In the genomic region with DNA sequence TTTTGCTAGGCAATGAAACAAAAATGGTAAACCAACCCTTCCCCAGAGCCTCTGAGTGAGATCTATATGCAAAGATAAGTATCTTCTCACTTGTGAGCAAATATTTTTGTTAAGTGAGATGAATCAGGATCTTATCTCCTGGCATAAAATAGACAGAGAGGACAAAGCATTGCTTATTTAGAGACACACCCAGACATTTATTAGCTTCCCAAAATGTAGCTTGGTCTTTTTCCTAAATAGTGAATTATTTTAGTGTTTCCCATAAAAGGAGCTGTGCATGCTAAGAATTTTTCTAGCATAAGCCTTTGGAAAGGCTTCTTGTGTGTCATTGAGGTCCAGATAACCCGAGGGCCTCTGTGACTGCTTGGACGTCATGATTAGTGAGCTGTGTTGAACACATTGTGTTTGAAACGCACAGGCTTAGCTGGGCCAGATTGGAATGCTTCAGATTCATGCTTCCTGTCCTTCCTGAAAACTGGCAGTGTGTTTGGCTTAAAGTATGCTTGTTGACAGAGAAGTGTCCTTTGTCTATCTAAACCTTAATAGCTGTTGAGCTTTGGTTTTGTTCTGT, we compare ENCODE assay signal across 8 cellular contexts. TPM values are rescaled to one million over a fixed set of nuclear protein-coding genes. Genes with fewer than 3 reads are reported as not detected.
DNase-seq lines count a peak whose midpoint lies in the region; ATAC-seq and TF ChIP-seq lines count a peak whose summit lies in the region.
"Had no signal": no experiment of that assay in that cellular context is flagged by ENCODE, and none has a peak within 500 bp of the region (broad histone marks: within the 10 kb centered on the region; RNA-seq: fewer than 3 reads in every experiment).

No MANE protein-coding gene starts in this region.

- dilution Hi-C loops in mammary epithelial cell (cut with HindIII; ENCODE audit: low sequenced_read_pairs), result no loop called here

- TF ChIP-seq EP300 in tibial nerve (IDR thresholded peaks at IDR 0.05), result peak; percentile 74 to 85

- no TSS peak for BruUV-seq in mammary epithelial cell (replicated peaks; lab: Mats Ljungman, UMichigan)

- H3K27me3 Mint-ChIP-seq in activated naive CD8-positive, alpha-beta T cell treated with anti-CD3 and anti-CD28 coated beads for 36 hours, result no peaks in the 10 kb centered on the region

- no peaks in the 10 kb centered on the region for H3K27me3 ChIP-seq in mammary epithelial cell (ENCODE audit: insufficient read depth, low read length)
- H3K27me3 ChIP-seq in layer of hippocampus (ENCODE audit: control insufficient read depth, insufficient read depth, low read length), result no peaks in the 10 kb centered on the region
- H3K27me3 ChIP-seq in tibial nerve, result no peaks in the 10 kb centered on the region
- no peaks in the 10 kb centered on the region for H3K27me3 ChIP-seq in MM.1S (replicated peaks; ENCODE audit: insufficient read depth, low read length)

- intact Hi-C loops in mammary epithelial cell (cut with micrococcal nuclease), result loop anchor here (5.0 kb wide), 1 partner anchor 65 kb away; no protein-coding TSS in a partner anchor

- peak overlapping the region; percentile 64 for H3K4me2 ChIP-seq in mammary epithelial cell (ENCODE audit: insufficient read depth, low read depth, low read length)
- H3K4me2 ChIP-seq in MM.1S (ENCODE audit: low read depth, low read length), result no peak overlapping the region

- H3K9me3 ChIP-seq in mammary epithelial cell (replicated peaks; ENCODE audit: insufficient read depth, low read length), result no peaks in the 10 kb centered on the region
- no peaks in the 10 kb centered on the region for H3K9me3 ChIP-seq in tibial nerve
- no peaks in the 10 kb centered on the region for H3K9me3 ChIP-seq in MM.1S (replicated peaks; ENCODE audit: insufficient read depth, low read length)

- peak overlapping the region; percentile 8 for H3K9ac ChIP-seq in mammary epithelial cell (ENCODE audit: insufficient read depth, low read length)
- H3K9ac ChIP-seq in MM.1S (ENCODE audit: low read length), result no peak overlapping the region

- peaks cover 43% of the 10 kb centered on the region for H3K36me3 Mint-ChIP-seq in activated naive CD8-positive, alpha-beta T cell treated with anti-CD3 and anti-CD28 coated beads for 36 hours

- H3K27ac Mint-ChIP-seq in activated naive CD8-positive, alpha-beta T cell treated with anti-CD3 and anti-CD28 coated beads for 36 hours, result no peak overlapping the region

- TF ChIP-seq CTCF in mammary epithelial cell (conservative IDR thresholded peaks at IDR 0.05 in 1 of 2, IDR thresholded peaks at IDR 0.05 in 1 of 2; ENCODE audit: extremely low read depth in 1 of 2, insufficient read depth in 1 of 2, low read depth in 1 of 2, low read length in 2 of 2), result no peak
- TF ChIP-seq CTCF in tibial nerve (IDR thresholded peaks at IDR 0.05), result no peak
- no peak for TF ChIP-seq CTCF in MM.1S (IDR thresholded peaks at IDR 0.05; ENCODE audit: low read length)

- WGBS in mammary epithelial cell (ENCODE audit: low coverage, missing lambda C conversion rate), result 0% methylated on average over 3 of the region's 3 CpGs
- WGBS in tibial nerve, 2 donors, result 11 to 22% methylated on average over 3 of the region's 3 CpGs

- no peaks in the 10 kb centered on the region for H3F3A ChIP-seq in MM.1S (ENCODE audit: insufficient read depth, low read length)

- H3K9me3 Mint-ChIP-seq in activated naive CD8-positive, alpha-beta T cell treated with anti-CD3 and anti-CD28 coated beads for 36 hours, result no peaks in the 10 kb centered on the region
- H3K9me3 Mint-ChIP-seq: activated T-cell treated with anti-CD3 and anti-CD28 coated beads, Interleukin-2, amount 50 U/mL, for 4 hours had no signal

- H3K27ac ChIP-seq in mammary epithelial cell (ENCODE audit: insufficient read depth, low read depth, low read length), result peak overlapping the region; percentile 64
- peak overlapping the region; percentile 8 for H3K27ac ChIP-seq in layer of hippocampus (ENCODE audit: low read depth, low read length)
- peak overlapping the region; percentile 15 to 90 (median 54) for H3K27ac ChIP-seq in tibial nerve
- no peak overlapping the region for H3K27ac ChIP-seq in MM.1S (ENCODE audit: low read length)

- H3K4me1 ChIP-seq in mammary epithelial cell (ENCODE audit: insufficient read depth, low read length), result peaks cover 18% of the 10 kb centered on the region
- H3K4me1 ChIP-seq in tibial nerve, result peaks cover 0 to 40% (median 12%) of the 10 kb centered on the region in 4 donors
- H3K4me1 ChIP-seq in MM.1S (ENCODE audit: low read length), result no peaks in the 10 kb centered on the region

- H3K4me3 ChIP-seq in mammary epithelial cell (replicated peaks in 1 of 3; ENCODE audit: insufficient read depth in 1 of 3, low read depth in 2 of 3, low read length in 3 of 3), result no peak overlapping the region
- H3K4me3 ChIP-seq in tibial nerve, result no peak overlapping the region
- no peak overlapping the region for H3K4me3 ChIP-seq in MM.1S (ENCODE audit: low read length)

- TF ChIP-seq POLR2A in tibial nerve (IDR thresholded peaks at IDR 0.05), result no peak

- H3K4me1 Mint-ChIP-seq in activated naive CD8-positive, alpha-beta T cell treated with anti-CD3 and anti-CD28 coated beads for 36 hours, result no peaks in the 10 kb centered on the region

- H3K36me3 ChIP-seq in mammary epithelial cell (ENCODE audit: insufficient read depth, low read length) (peaks cover 30% of the 10 kb centered on the region), tibial nerve (no peaks in the 10 kb centered on the region), MM.1S (replicated peaks; ENCODE audit: insufficient read depth, low read length) (no peaks in the 10 kb centered on the region)

- in situ Hi-C loops in mammary epithelial cell (cut with MboI; ENCODE audit: low sequenced_read_pairs in 2 of 2), result no loop called here

- H3K79me2 ChIP-seq in mammary epithelial cell (ENCODE audit: insufficient read depth, low read length), result peaks cover 60% of the 10 kb centered on the region
- no peaks in the 10 kb centered on the region for H3K79me2 ChIP-seq in MM.1S (ENCODE audit: low read length)

- CTCF ChIA-PET in mammary epithelial cell (lab: Charles Lee; ENCODE audit: low non-redundant PET), result interaction anchor here (0.5 to 0.7 kb wide), 3 partner anchors 10 to 82 kb away, joined by 3 to 6 read pairs (median 3); no protein-coding TSS in a partner anchor

- peaks cover 2% of the 10 kb centered on the region for H4K20me1 ChIP-seq in mammary epithelial cell (ENCODE audit: insufficient read depth, low read length)
- H4K20me1 ChIP-seq in MM.1S (ENCODE audit: insufficient read depth, low read length), result no peaks in the 10 kb centered on the region

- H2AFZ ChIP-seq in mammary epithelial cell (ENCODE audit: low read depth, low read length) (peak overlapping the region; percentile 20), MM.1S (ENCODE audit: low read length) (no peak overlapping the region)

- DNase-seq in LHCN-M2 (ENCODE audit: low read depth) (peak; percentile 79), mammary epithelial cell (peak; percentile 84), tibial nerve (ENCODE audit: low spot score in 2 of 2) (peak in 1 of 2 donors; percentile 28), MM.1S (no peak)
- DNase-seq in activated naive CD8-positive, alpha-beta T cell treated with anti-CD3 and anti-CD28 coated beads for 36 hours, result no peak
- DNase-seq: activated T-cell treated with anti-CD3 and anti-CD28 coated beads, Interleukin-2, amount 50 U/mL, for 4 hours had no signal

- no peaks in the 10 kb centered on the region for H3K9me2 ChIP-seq in MM.1S (replicated peaks; ENCODE audit: insufficient read depth, low read length)

- no peak for ATAC-seq in GM21825 (IDR thresholded peaks at IDR 0.05; ENCODE audit: unreplicated experiment)
- ATAC-seq: activated T-cell treated with anti-CD3 and anti-CD28 coated beads, Interleukin-2, amount 50 U/mL, for 4 hours had no signal

- H3K4me3 Mint-ChIP-seq in activated naive CD8-positive, alpha-beta T cell treated with anti-CD3 and anti-CD28 coated beads for 36 hours, result no peak overlapping the region
- H3K4me3 Mint-ChIP-seq: activated T-cell treated with anti-CD3 and anti-CD28 coated beads, Interleukin-2, amount 50 U/mL, for 4 hours had no signal

RNA-seq across cellular contexts. Expression of a gene that starts 16.5 kb away (rescaled TPM):
- total RNA-seq in LHCN-M2 (2014; rRNA removed), result 35.9 and 38.1 TPM in 2 replicates
- polyA plus RNA-seq in LHCN-M2 (2012), result 36.9 TPM
- 10 to 100 TPM; 56.7 to 77.7 TPM for total RNA-seq in mammary epithelial cell
- 34.1 TPM for polyA plus RNA-seq in mammary epithelial cell
- 39.2 TPM for polyA minus RNA-seq in mammary epithelial cell
- total RNA-seq in tibial nerve, result 10 to 100 TPM in 3 of 4 donors, 1 to 10 TPM in 1; 8.4 to 35.1 (median 13.1) TPM
- total RNA-seq in activated naive CD8-positive, alpha-beta T cell treated with anti-CD3 and anti-CD28 coated beads for 36 hours, result 100 to 1,000 TPM; 138 to 155 TPM

Comparison
In these comparisons a context has a peak if more than half of its experiments do, and no peak if none do; other contexts are left out.
1. DNase-seq: peak in LHCN-M2 (single experiment) and mammary epithelial cell (single experiment); none in MM.1S (single experiment) and activated naive CD8-positive, alpha-beta T cell treated with anti-CD3 and anti-CD28 coated beads for 36 hours (single experiment).